ENCODE assay signal across 8 cellular contexts in the genomic region with DNA sequence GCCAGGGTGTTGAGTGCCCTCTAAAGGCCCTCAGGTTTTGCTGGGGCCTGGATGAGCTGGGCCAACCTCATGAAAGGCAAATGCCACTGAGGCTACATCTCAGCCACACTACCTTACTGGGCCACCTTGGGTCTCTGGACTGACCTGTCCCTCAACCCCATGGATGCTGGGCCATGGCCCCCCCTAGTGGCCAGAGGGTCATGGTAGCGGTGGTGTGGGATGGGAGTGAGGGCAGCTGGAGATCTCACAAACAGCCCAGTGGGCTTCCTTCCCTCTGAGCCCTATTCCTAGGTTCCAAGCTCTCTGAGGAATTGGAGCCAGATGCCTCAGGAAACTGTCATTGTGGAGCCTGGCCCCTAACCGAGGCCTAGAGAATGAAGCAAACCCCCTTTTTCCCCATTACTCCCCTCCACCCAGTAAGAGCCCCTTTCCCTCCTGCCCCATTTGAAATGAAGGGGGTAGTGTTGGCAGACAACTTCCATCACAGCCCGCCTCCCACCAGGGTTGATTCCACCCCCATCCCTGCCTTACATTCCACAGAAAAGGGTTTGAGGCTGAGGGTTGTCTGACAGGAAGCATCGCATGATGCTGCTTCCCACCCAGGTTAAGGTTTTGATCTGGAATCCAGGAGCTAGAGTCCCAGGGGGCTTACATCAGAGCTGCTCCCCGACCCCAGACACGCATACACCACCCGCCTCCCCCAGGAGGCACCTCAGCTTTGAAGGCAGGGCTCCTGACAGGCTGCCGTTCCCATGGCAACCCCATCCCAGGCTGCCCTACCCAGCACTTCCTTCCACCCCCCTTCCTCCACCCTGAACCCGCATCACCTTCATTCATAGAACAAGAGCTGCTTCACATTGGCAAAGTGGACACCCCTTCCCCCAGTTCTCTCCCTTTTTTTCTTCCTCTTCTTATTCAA.
A peak's percentile ranks its signal among the peaks of the same experiment; 100 is the strongest.
DNase-seq lines count a peak whose midpoint lies in the region; ATAC-seq and TF ChIP-seq lines count a peak whose summit lies in the region.

No MANE protein-coding gene starts in this region.

- peaks cover 29% of the 10 kb centered on the region for H3K4me1 ChIP-seq in BE2C

- no peaks in the 10 kb centered on the region for H3K36me3 ChIP-seq in BE2C

- ATAC-seq in GM21447 (IDR thresholded peaks at IDR 0.05; ENCODE audit: unreplicated experiment) (peak; percentile 57), HG02840 (IDR thresholded peaks at IDR 0.05; ENCODE audit: low FRiP score, unreplicated experiment) (no peak), GM18511 (IDR thresholded peaks at IDR 0.05; ENCODE audit: unreplicated experiment) (no peak)
- ATAC-seq in activated naive CD8-positive, alpha-beta T cell treated with anti-CD3 and anti-CD28 coated beads, Interleukin-2, amount 10 ng/mL, durations not matched to agents 7 days and 5 days (ENCODE audit: low read depth) = peak; percentile 61

- no peak overlapping the region for H3K4me3 Mint-ChIP-seq in activated naive CD8-positive, alpha-beta T cell treated with anti-CD3 and anti-CD28 coated beads, Interleukin-2, amount 10 ng/mL, durations not matched to agents 7 days and 5 days

- no peak overlapping the region for H3K27ac ChIP-seq in RWPE1

- H3K27ac Mint-ChIP-seq in activated naive CD8-positive, alpha-beta T cell treated with anti-CD3 and anti-CD28 coated beads, Interleukin-2, amount 10 ng/mL, durations not matched to agents 7 days and 5 days = no peak overlapping the region

- H3K4me1 Mint-ChIP-seq in activated naive CD8-positive, alpha-beta T cell treated with anti-CD3 and anti-CD28 coated beads, Interleukin-2, amount 10 ng/mL, durations not matched to agents 7 days and 5 days = peaks cover 2% of the 10 kb centered on the region

- POLR2A ChIA-PET in RWPE1 (lab: Yijun Ruan, JAX; ENCODE audit: low non-redundant PET) = no interaction called here
- POLR2A ChIA-PET in activated naive CD8-positive, alpha-beta T cell treated with anti-CD3 and anti-CD28 coated beads, Interleukin-2, amount 10 ng/mL, durations not matched to agents 7 days and 5 days (lab: Charles Lee) = no interaction called here

- DNase-seq in BE2C = peak; percentile 87
- DNase-seq in RWPE1 (ENCODE audit: low spot score) = peak; percentile 74
- DNase-seq in activated naive CD8-positive, alpha-beta T cell treated with anti-CD3 and anti-CD28 coated beads, Interleukin-2, amount 10 ng/mL, durations not matched to agents 7 days and 5 days = peak; percentile 60
- peak in 31 of 51 donors; percentile 8 to 70 (median 34) for DNase-seq in hypothalamus (lab: John Stamatoyannopoulos, UW)
- DNase-seq in stimulated activated CD4-positive, alpha-beta T cell treated with anti-CD3 and anti-CD28 coated beads, Interleukin-1b, Interleukin-23, amount 100 ng/mL, for 4 hours (ENCODE audit: low read depth in 2 of 2) = peak; percentile 18 to 30

- TF ChIP-seq CTCF in BE2C (IDR thresholded peaks at IDR 0.05; ENCODE audit: low read depth, low read length) (peak; percentile 95), RWPE1 (conservative IDR thresholded peaks at IDR 0.05; ENCODE audit: low read depth) (peak; percentile 38; the same call in 1 of the 2 replicates)

- no peaks in the 10 kb centered on the region for H3K27me3 ChIP-seq in BE2C

- no peaks in the 10 kb centered on the region for H3K9me3 Mint-ChIP-seq in activated naive CD8-positive, alpha-beta T cell treated with anti-CD3 and anti-CD28 coated beads, Interleukin-2, amount 10 ng/mL, durations not matched to agents 7 days and 5 days

- no peaks in the 10 kb centered on the region for H3K36me3 Mint-ChIP-seq in activated naive CD8-positive, alpha-beta T cell treated with anti-CD3 and anti-CD28 coated beads, Interleukin-2, amount 10 ng/mL, durations not matched to agents 7 days and 5 days

- CTCF ChIA-PET in RWPE1 (lab: Yijun Ruan, JAX) = interaction anchor here (0.6 to 4.4 kb wide), 20 partner anchors 10 to 325 kb away, joined by 3 to 43 read pairs (median 4); partner anchors contain the start of gene PCDH1

- no peaks in the 10 kb centered on the region for H3K9me3 ChIP-seq in BE2C

- H3K4me3 ChIP-seq in BE2C (ENCODE audit: low read depth, low read length) = no peak overlapping the region

- peaks cover 37% of the 10 kb centered on the region for H3K27me3 Mint-ChIP-seq in activated naive CD8-positive, alpha-beta T cell treated with anti-CD3 and anti-CD28 coated beads, Interleukin-2, amount 10 ng/mL, durations not matched to agents 7 days and 5 days

Comparison
In these comparisons a context has a peak if more than half of its experiments do, and no peak if none do; other contexts are left out.
1. DNase-seq: peak in every context shown above with its lines; median percentile 87 in BE2C; 74 in RWPE1; 60 in activated naive CD8-positive, alpha-beta T cell treated with anti-CD3 and anti-CD28 coated beads, Interleukin-2, amount 10 ng/mL, durations not matched to agents 7 days and 5 days; 34 in hypothalamus; 24 in stimulated activated CD4-positive, alpha-beta T cell treated with anti-CD3 and anti-CD28 coated beads, Interleukin-1b, Interleukin-23, amount 100 ng/mL, for 4 hours.
2. ATAC-seq: peak in GM21447 (single experiment) and activated naive CD8-positive, alpha-beta T cell treated with anti-CD3 and anti-CD28 coated beads, Interleukin-2, amount 10 ng/mL, durations not matched to agents 7 days and 5 days (single experiment); none in HG02840 (single experiment) and GM18511 (single experiment).